Comparison of ENCODE assay signal across 17 cellular contexts in genomic region chr10:69102429-69102828, GRCh38. TPM values are rescaled to one million over a fixed set of nuclear protein-coding genes. Genes with fewer than 3 reads are reported as not detected.
A peak's percentile ranks its signal among the peaks of the same experiment; 100 is the strongest.
DNase-seq lines count a peak whose midpoint lies in the region; ATAC-seq lines count a peak whose summit lies in the region.
"Had no signal": no experiment of that assay in that cellular context is flagged by ENCODE, and none has a peak within 500 bp of the region (broad histone marks: within the 10 kb centered on the region; RNA-seq: fewer than 3 reads in every experiment).

No MANE protein-coding gene starts in this region.

- peak overlapping the region; percentile 5 for H3K4me3 Mint-ChIP-seq in activated CD4-positive, alpha-beta memory T cell treated with anti-CD3 and anti-CD28 coated beads, Interleukin-2, amount 10 ng/mL, durations not matched to agents 7 days and 5 days
- peak overlapping the region; percentile 1 to 38 for H3K4me3 Mint-ChIP-seq in stimulated activated naive CD8-positive, alpha-beta T cell treated with anti-CD3 and anti-CD28 coated beads, Interleukin-15, amount 100 ng/mL, for 72 hours
- H3K4me3 Mint-ChIP-seq: CD4-positive, alpha-beta T cell; neural crest cell had no signal

- CTCF ChIA-PET in activated CD4-positive, alpha-beta memory T cell treated with anti-CD3 and anti-CD28 coated beads, Interleukin-2, amount 10 ng/mL, durations not matched to agents 7 days and 5 days (lab: Charles Lee) = interaction anchor here (0.7 to 2.3 kb wide), 7 partner anchors 9 to 290 kb away, joined by 3 to 8 read pairs (median 5); partner anchors contain the start of gene KIFBP

- ATAC-seq in activated naive CD4-positive, alpha-beta T cell treated with anti-CD3 and anti-CD28 coated beads, Interleukin-2, amount 50 U/mL, for 72 hours = no peak
- no peak for ATAC-seq in stimulated activated naive CD8-positive, alpha-beta T cell treated with anti-CD3 and anti-CD28 coated beads, Interleukin-15, amount 100 ng/mL, for 72 hours
- ATAC-seq in HG03439 (IDR thresholded peaks at IDR 0.05; ENCODE audit: unreplicated experiment) = no peak
- ATAC-seq in HG02981 (IDR thresholded peaks at IDR 0.05; ENCODE audit: unreplicated experiment) = no peak
- ATAC-seq: left lobe of liver, Right ventricle myocardium inferior had no signal

- no peaks in the 10 kb centered on the region for H3K27me3 Mint-ChIP-seq in activated CD4-positive, alpha-beta memory T cell treated with anti-CD3 and anti-CD28 coated beads, Interleukin-2, amount 10 ng/mL, durations not matched to agents 7 days and 5 days
- no peaks in the 10 kb centered on the region for H3K27me3 Mint-ChIP-seq in stimulated activated naive CD8-positive, alpha-beta T cell treated with anti-CD3 and anti-CD28 coated beads, Interleukin-15, amount 100 ng/mL, for 72 hours
- H3K27me3 Mint-ChIP-seq: CD4-positive, alpha-beta T cell had no signal

- no peaks in the 10 kb centered on the region for H3K9me3 Mint-ChIP-seq in activated naive CD4-positive, alpha-beta T cell treated with anti-CD3 and anti-CD28 coated beads, Interleukin-2, amount 50 U/mL, for 72 hours
- no peaks in the 10 kb centered on the region for H3K9me3 Mint-ChIP-seq in activated CD4-positive, alpha-beta memory T cell treated with anti-CD3 and anti-CD28 coated beads, Interleukin-2, amount 10 ng/mL, durations not matched to agents 7 days and 5 days
- no peaks in the 10 kb centered on the region for H3K9me3 Mint-ChIP-seq in stimulated activated naive CD8-positive, alpha-beta T cell treated with anti-CD3 and anti-CD28 coated beads, Interleukin-15, amount 100 ng/mL, for 72 hours
- H3K9me3 Mint-ChIP-seq: CD4-positive, alpha-beta T cell; neural crest cell had no signal

- POLR2A ChIA-PET in activated CD4-positive, alpha-beta memory T cell treated with anti-CD3 and anti-CD28 coated beads, Interleukin-2, amount 10 ng/mL, durations not matched to agents 7 days and 5 days (lab: Charles Lee) = interaction anchor here (1.0 to 2.9 kb wide), 8 partner anchors 10 to 146 kb away, joined by 3 to 12 read pairs (median 4); partner anchors contain the start of genes DDX21 and SRGN

- H3K36me3 Mint-ChIP-seq in activated naive CD4-positive, alpha-beta T cell treated with anti-CD3 and anti-CD28 coated beads, Interleukin-2, amount 50 U/mL, for 72 hours = peaks cover 31 to 32% of the 10 kb centered on the region in 2 donors
- peaks cover 70% of the 10 kb centered on the region for H3K36me3 Mint-ChIP-seq in activated CD4-positive, alpha-beta memory T cell treated with anti-CD3 and anti-CD28 coated beads, Interleukin-2, amount 10 ng/mL, durations not matched to agents 7 days and 5 days (ENCODE audit: low read depth)

- no peak for DNase-seq in activated naive CD4-positive, alpha-beta T cell treated with anti-CD3 and anti-CD28 coated beads, Interleukin-2, amount 50 U/mL, for 72 hours (ENCODE audit: low spot score in 2 of 2)
- DNase-seq in activated naive CD4-positive, alpha-beta T cell treated with Interleukin-2 at 50 U/mL for 16 hours = no peak
- DNase-seq in activated CD4-positive, alpha-beta memory T cell treated with anti-CD3 and anti-CD28 coated beads, Interleukin-2, amount 10 ng/mL, durations not matched to agents 7 days and 5 days = no peak
- DNase-seq in dermis blood vessel endothelial cell (peak; percentile 50), NCI-H69 (lab: John Stamatoyannopoulos, UW) (no peak)
- no peak for DNase-seq in stimulated activated naive CD8-positive, alpha-beta T cell treated with anti-CD3 and anti-CD28 coated beads, Interleukin-15, amount 100 ng/mL, for 72 hours
- DNase-seq: CD4-positive, alpha-beta T cell; DMS153; NCI-H1694 treated with DMSO at 0.1 percent for 48 hours; NCI-H82; stomach; transverse colon had no signal

- peak overlapping the region; percentile 56 to 57 for H3K27ac Mint-ChIP-seq in activated naive CD4-positive, alpha-beta T cell treated with anti-CD3 and anti-CD28 coated beads, Interleukin-2, amount 50 U/mL, for 72 hours
- H3K27ac Mint-ChIP-seq in activated CD4-positive, alpha-beta memory T cell treated with anti-CD3 and anti-CD28 coated beads, Interleukin-2, amount 10 ng/mL, durations not matched to agents 7 days and 5 days = peak overlapping the region; percentile 75
- no peak overlapping the region for H3K27ac Mint-ChIP-seq in stimulated activated naive CD8-positive, alpha-beta T cell treated with anti-CD3 and anti-CD28 coated beads, Interleukin-15, amount 100 ng/mL, for 72 hours
- H3K27ac Mint-ChIP-seq: CD4-positive, alpha-beta T cell had no signal

- H3K4me1 Mint-ChIP-seq in activated CD4-positive, alpha-beta memory T cell treated with anti-CD3 and anti-CD28 coated beads, Interleukin-2, amount 10 ng/mL, durations not matched to agents 7 days and 5 days = peaks cover 37% of the 10 kb centered on the region
- peaks cover 38% of the 10 kb centered on the region for H3K4me1 Mint-ChIP-seq in stimulated activated naive CD8-positive, alpha-beta T cell treated with anti-CD3 and anti-CD28 coated beads, Interleukin-15, amount 100 ng/mL, for 72 hours

RNA-seq across cellular contexts. Expression of gene SRGN, which starts 14.5 kb away (rescaled TPM):
- total RNA-seq in activated naive CD4-positive, alpha-beta T cell treated with anti-CD3 and anti-CD28 coated beads, Interleukin-2, amount 50 U/mL, for 72 hours = 100 to 1,000 TPM; 150 to 490 TPM
- 100 to 1,000 TPM; 468 to 474 TPM for total RNA-seq in activated CD4-positive, alpha-beta memory T cell treated with anti-CD3 and anti-CD28 coated beads, Interleukin-2, amount 10 ng/mL, durations not matched to agents 7 days and 5 days
- 495 and 622 TPM in 2 replicates for total RNA-seq in dermis blood vessel endothelial cell
- total RNA-seq: neural crest cell had no signal

RNA-seq across cellular contexts. Expression of gene VPS26A, which starts 21.5 kb away (rescaled TPM):
- total RNA-seq in activated naive CD4-positive, alpha-beta T cell treated with anti-CD3 and anti-CD28 coated beads, Interleukin-2, amount 50 U/mL, for 72 hours = 10 to 100 TPM; 33.5 to 66.0 TPM
- 10 to 100 TPM; 57.1 to 63.4 TPM for total RNA-seq in activated CD4-positive, alpha-beta memory T cell treated with anti-CD3 and anti-CD28 coated beads, Interleukin-2, amount 10 ng/mL, durations not matched to agents 7 days and 5 days
- 34.5 and 56.8 TPM in 2 replicates for total RNA-seq in dermis blood vessel endothelial cell

Comparison
In these comparisons a context has a peak if more than half of its experiments do, and no peak if none do; other contexts are left out.
1. H3K27ac Mint-ChIP-seq: peak in activated naive CD4-positive, alpha-beta T cell treated with anti-CD3 and anti-CD28 coated beads, Interleukin-2, amount 50 U/mL, for 72 hours (2 of 2) and activated CD4-positive, alpha-beta memory T cell treated with anti-CD3 and anti-CD28 coated beads, Interleukin-2, amount 10 ng/mL, durations not matched to agents 7 days and 5 days (single experiment); none in stimulated activated naive CD8-positive, alpha-beta T cell treated with anti-CD3 and anti-CD28 coated beads, Interleukin-15, amount 100 ng/mL, for 72 hours (0 of 2).